1 cellular context compared by ENCODE assay signal in the genomic region with DNA sequence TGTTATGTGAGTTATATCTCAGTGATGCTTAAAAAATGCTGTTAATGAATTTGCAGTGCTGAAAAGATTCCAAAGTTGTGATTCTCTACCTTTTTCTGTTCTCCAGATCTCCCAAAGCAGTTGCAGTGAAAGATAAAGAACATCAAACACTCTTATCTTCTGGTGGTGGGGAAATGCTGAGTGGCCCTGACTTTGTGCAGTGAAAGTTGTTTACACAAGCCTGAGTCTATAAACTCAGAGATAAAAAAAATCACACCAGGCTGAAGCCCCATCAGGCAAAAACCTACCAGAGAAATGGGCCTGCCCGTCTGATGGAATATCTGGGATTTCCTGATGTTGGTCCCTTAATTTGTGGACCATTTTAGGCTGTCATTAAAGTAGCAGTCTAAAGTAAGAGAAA.
TF ChIP-seq lines count a peak whose summit lies in the region.

No MANE protein-coding gene starts in this region.

TF ChIP-seq in HepG2, 621 proteins besides CTCF, POLR2A, EP300 and RAD21 (continued from another document and continues in another):
- TF ChIP-seq ZNF318 (CRISPR knock-in tag; IDR thresholded peaks at IDR 0.05) (no peak), UBTF (CRISPR knock-in tag; IDR thresholded peaks at IDR 0.05) (no peak), ZNF292 (CRISPR knock-in tag; IDR thresholded peaks at IDR 0.05; ENCODE audit: borderline replicate concordance, low read depth) (peak; percentile 59; the same call in 1 of the 2 replicates), ZNF263 (CRISPR knock-in tag; IDR thresholded peaks at IDR 0.05) (no peak), ZNF777 (CRISPR knock-in tag; IDR thresholded peaks at IDR 0.05) (no peak), SOX6 (IDR thresholded peaks at IDR 0.05) (no peak), SOX6 (CRISPR knock-in tag; IDR thresholded peaks at IDR 0.05) (peak; percentile 84), NR2F2 (IDR thresholded peaks at IDR 0.05; ENCODE audit: borderline replicate concordance, low read depth) (peak; percentile 68), ZNF44 (CRISPR knock-in tag; IDR thresholded peaks at IDR 0.05) (no peak), RFXAP (CRISPR knock-in tag; IDR thresholded peaks at IDR 0.05; ENCODE audit: borderline replicate concordance) (no peak), KLF6 (CRISPR knock-in tag; IDR thresholded peaks at IDR 0.05) (no peak), NFKBIZ (CRISPR knock-in tag; IDR thresholded peaks at IDR 0.05) (no peak), EZH2 (conservative IDR thresholded peaks at IDR 0.05; ENCODE audit: low read depth, low read length) (no peak), IKZF4 (CRISPR knock-in tag; IDR thresholded peaks at IDR 0.05; ENCODE audit: borderline replicate concordance, low read depth, not compliant biosample characterization) (no peak), HNF1A (IDR thresholded peaks at IDR 0.05; ENCODE audit: low read depth) (no peak), HNF1A (CRISPR knock-in tag; IDR thresholded peaks at IDR 0.05; ENCODE audit: borderline replicate concordance) (peak; percentile 56; the same call in 1 of the 2 replicates), ZNF720 (CRISPR knock-in tag; IDR thresholded peaks at IDR 0.05) (no peak), HNF4A (CRISPR knock-in tag; IDR thresholded peaks at IDR 0.05) (peak; percentile 62), ZNF138 (CRISPR knock-in tag; IDR thresholded peaks at IDR 0.05; ENCODE audit: low read depth) (no peak), SKI (IDR thresholded peaks at IDR 0.05; ENCODE audit: partially characterized antibody) (peak; percentile 55), ZNF543 (CRISPR knock-in tag; IDR thresholded peaks at IDR 0.05) (0 out of 2 replicates have a peak, but pooled peaks have one; percentile 32), MED13 (CRISPR knock-in tag; IDR thresholded peaks at IDR 0.05) (no peak), ETV6 (CRISPR knock-in tag; conservative IDR thresholded peaks at IDR 0.05) (no peak), ZNF672 (CRISPR knock-in tag; IDR thresholded peaks at IDR 0.05) (no peak), SP4 (CRISPR knock-in tag; IDR thresholded peaks at IDR 0.05) (no peak), CHD2 (IDR thresholded peaks at IDR 0.05; ENCODE audit: low read depth, low read length) (no peak), MAFK (conservative IDR thresholded peaks at IDR 0.05 in 1 of 2, IDR thresholded peaks at IDR 0.05 in 1 of 2; ENCODE audit: low read length in 2 of 2) (peak; percentile 39 to 65; a peak in 2 of 4 replicates), HMG20B (CRISPR knock-in tag; conservative IDR thresholded peaks at IDR 0.05) (peak; percentile 76), GATAD1 (CRISPR knock-in tag; IDR thresholded peaks at IDR 0.05) (peak; percentile 42; the same call in 1 of the 2 replicates), ZUFSP (CRISPR knock-in tag; IDR thresholded peaks at IDR 0.05; ENCODE audit: borderline replicate concordance) (no peak)
- TF ChIP-seq, protein P1, sequence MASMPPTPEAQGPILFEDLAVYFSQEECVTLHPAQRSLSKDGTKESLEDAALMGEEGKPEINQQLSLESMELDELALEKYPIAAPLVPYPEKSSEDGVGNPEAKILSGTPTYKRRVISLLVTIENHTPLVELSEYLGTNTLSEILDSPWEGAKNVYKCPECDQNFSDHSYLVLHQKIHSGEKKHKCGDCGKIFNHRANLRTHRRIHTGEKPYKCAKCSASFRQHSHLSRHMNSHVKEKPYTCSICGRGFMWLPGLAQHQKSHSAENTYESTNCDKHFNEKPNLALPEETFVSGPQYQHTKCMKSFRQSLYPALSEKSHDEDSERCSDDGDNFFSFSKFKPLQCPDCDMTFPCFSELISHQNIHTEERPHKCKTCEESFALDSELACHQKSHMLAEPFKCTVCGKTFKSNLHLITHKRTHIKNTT (CRISPR knock-in tag; IDR thresholded peaks at IDR 0.05): no peak
- TF ChIP-seq, protein P2, sequence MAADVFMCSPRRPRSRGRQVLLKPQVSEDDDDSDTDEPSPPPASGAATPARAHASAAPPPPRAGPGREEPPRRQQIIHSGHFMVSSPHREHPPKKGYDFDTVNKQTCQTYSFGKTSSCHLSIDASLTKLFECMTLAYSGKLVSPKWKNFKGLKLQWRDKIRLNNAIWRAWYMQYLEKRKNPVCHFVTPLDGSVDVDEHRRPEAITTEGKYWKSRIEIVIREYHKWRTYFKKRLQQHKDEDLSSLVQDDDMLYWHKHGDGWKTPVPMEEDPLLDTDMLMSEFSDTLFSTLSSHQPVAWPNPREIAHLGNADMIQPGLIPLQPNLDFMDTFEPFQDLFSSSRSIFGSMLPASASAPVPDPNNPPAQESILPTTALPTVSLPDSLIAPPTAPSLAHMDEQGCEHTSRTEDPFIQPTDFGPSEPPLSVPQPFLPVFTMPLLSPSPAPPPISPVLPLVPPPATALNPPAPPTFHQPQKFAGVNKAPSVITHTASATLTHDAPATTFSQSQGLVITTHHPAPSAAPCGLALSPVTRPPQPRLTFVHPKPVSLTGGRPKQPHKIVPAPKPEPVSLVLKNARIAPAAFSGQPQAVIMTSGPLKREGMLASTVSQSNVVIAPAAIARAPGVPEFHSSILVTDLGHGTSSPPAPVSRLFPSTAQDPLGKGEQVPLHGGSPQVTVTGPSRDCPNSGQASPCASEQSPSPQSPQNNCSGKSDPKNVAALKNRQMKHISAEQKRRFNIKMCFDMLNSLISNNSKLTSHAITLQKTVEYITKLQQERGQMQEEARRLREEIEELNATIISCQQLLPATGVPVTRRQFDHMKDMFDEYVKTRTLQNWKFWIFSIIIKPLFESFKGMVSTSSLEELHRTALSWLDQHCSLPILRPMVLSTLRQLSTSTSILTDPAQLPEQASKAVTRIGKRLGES (CRISPR knock-in tag; IDR thresholded peaks at IDR 0.05; ENCODE audit: borderline replicate concordance): no peak
- TF ChIP-seq, protein P3, sequence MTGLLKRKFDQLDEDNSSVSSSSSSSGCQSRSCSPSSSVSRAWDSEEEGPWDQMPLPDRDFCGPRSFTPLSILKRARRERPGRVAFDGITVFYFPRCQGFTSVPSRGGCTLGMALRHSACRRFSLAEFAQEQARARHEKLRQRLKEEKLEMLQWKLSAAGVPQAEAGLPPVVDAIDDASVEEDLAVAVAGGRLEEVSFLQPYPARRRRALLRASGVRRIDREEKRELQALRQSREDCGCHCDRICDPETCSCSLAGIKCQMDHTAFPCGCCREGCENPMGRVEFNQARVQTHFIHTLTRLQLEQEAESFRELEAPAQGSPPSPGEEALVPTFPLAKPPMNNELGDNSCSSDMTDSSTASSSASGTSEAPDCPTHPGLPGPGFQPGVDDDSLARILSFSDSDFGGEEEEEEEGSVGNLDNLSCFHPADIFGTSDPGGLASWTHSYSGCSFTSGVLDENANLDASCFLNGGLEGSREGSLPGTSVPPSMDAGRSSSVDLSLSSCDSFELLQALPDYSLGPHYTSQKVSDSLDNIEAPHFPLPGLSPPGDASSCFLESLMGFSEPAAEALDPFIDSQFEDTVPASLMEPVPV (CRISPR knock-in tag; IDR thresholded peaks at IDR 0.05): no peak
